16 cellular contexts compared by ENCODE assay signal in genomic region chr15:92670625-92671024, GRCh38.
"Had no signal": no experiment of that assay in that cellular context is flagged by ENCODE, and none has a peak within 500 bp of the region (broad histone marks: within the 10 kb centered on the region; RNA-seq: fewer than 3 reads in every experiment).

No MANE protein-coding gene starts in this region.

- H3K27me3 ChIP-seq: esophagus muscularis mucosa, transverse colon had no signal

- H3K9me3 ChIP-seq: esophagus muscularis mucosa, left ventricle myocardium inferior, transverse colon had no signal

- ATAC-seq: activated naive CD4-positive, alpha-beta T cell treated with anti-CD3 and anti-CD28 coated beads, Interleukin-2, amount 50 U/mL, for 72 hours; activated T-cell treated with anti-CD3 and anti-CD28 coated beads, Interleukin-2, amount 50 U/mL, for 72 hours; natural killer cell treated with Interleukin-12 subunit alpha and Interleukin-12 subunit beta and Interleukin-15 and Interleukin-18, amount 100 ng/mL, for 72 hours had no signal

- H3K36me3 ChIP-seq: esophagus muscularis mucosa, left ventricle myocardium inferior, transverse colon had no signal

- H3K4me3 ChIP-seq: esophagus muscularis mucosa, left ventricle myocardium inferior, transverse colon had no signal

- DNase-seq: activated B cell treated with CpG ODN at 0.5 μM for 24 hours; activated CD4-positive, alpha-beta T cell treated with anti-CD3 and anti-CD28 coated beads, Interleukin-2, amount 10 ng/mL, durations not matched to agents 24 days and 14 days; activated CD8-positive, alpha-beta memory T cell treated with anti-CD3 and anti-CD28 coated beads, Interleukin-2, amount 50 U/mL, for 48 hours; activated gamma-delta T cell; activated T-cell treated with anti-CD3 and anti-CD28 coated beads, Interleukin-2, amount 50 U/mL, for 72 hours; amniotic stem cell; hypothalamus; left ventricle myocardium inferior; mesenchymal stem cell; stimulated activated CD4-positive, alpha-beta T cell treated with anti-CD3 and anti-CD28 coated beads, Interleukin-15, amount 100 ng/mL, for 24 hours; stimulated activated CD4-positive, alpha-beta T cell treated with anti-CD3 and anti-CD28 coated beads, Interleukin-4, amount 100 ng/mL, for 1 hour; stimulated activated naive CD4-positive, alpha-beta T cell; transverse colon had no signal

- H3K27ac ChIP-seq: esophagus muscularis mucosa, left ventricle myocardium inferior, transverse colon had no signal
